ENCODE assay signal across 1 cellular context in genomic region chr19:2969104-2969504, GRCh38.
TF ChIP-seq lines count a peak whose summit lies in the region.

No MANE protein-coding gene starts in this region.

TF ChIP-seq in endothelial cell of umbilical vein, 7 proteins besides CTCF, POLR2A, EP300 and RAD21:
- TF ChIP-seq MYC (IDR thresholded peaks at IDR 0.05; ENCODE audit: low read depth, low read length), result no peak
